In the genomic region with DNA sequence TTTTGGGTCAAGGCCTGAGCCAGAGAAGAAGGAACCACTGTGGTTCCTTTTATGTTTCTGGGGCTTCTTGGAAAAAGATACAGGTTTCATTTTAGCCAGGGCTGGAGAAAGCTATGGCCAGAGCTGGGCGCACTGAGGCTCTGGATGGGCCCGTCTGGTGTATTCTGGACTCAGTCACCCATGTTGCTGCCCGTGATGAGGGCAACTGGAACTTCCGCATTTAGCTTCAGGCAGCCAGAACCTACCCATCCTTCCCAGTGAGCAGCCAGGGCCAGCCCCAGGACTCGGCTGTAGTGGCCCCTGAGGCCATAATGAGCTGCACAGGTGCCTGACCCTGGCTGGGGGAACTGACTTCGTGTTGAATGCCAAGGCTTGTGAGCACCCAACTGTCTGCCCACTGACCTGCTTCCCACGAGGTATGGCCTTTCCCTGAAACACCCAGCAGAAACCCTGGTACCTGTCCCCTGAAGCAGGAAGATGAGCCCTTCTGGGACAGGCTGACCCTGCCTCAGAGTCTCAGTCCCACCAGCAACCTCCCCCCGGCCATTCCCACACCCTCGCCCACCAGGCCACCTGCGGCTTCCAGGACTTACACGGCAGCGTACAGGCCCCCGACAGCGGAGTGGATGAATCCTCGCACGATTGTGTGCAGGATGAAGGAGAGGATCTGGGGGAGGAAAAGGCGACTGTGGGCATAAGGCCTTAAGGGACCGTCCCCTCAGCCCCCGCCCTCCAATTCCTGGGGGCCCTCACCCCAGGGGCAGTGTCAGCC, we compare ENCODE assay signal across 11 cellular contexts. TPM values are rescaled to one million over a fixed set of nuclear protein-coding genes. Genes with fewer than 3 reads are reported as not detected.
A peak's percentile ranks its signal among the peaks of the same experiment; 100 is the strongest.
DNase-seq lines count a peak whose midpoint lies in the region; ATAC-seq, FAIRE-seq and TF ChIP-seq lines count a peak whose summit lies in the region.
"Had no signal": no experiment of that assay in that cellular context is flagged by ENCODE, and none has a peak within 500 bp of the region (broad histone marks: within the 10 kb centered on the region; RNA-seq: fewer than 3 reads in every experiment).

No MANE protein-coding gene starts in this region.

- H3K36me3 Mint-ChIP-seq in activated B cell treated with CpG ODN at 0.5 μM for 24 hours (ENCODE audit: low read depth) = peaks cover 48% of the 10 kb centered on the region
- no peaks in the 10 kb centered on the region for H3K36me3 Mint-ChIP-seq in stimulated activated effector memory CD8-positive, alpha-beta T cell treated with anti-CD3 and anti-CD28 coated beads, Interleukin-12 subunit alpha, Interleukin-12 subunit beta, amount 100 ng/mL, for 72 hours
- H3K36me3 Mint-ChIP-seq: mesothelial cell of epicardium had no signal

- ATAC-seq in activated B cell treated with CpG ODN at 0.5 μM for 24 hours (ENCODE audit: low read depth) (peak; percentile 53), GM19452 (IDR thresholded peaks at IDR 0.05; ENCODE audit: unreplicated experiment) (no peak)
- no peak for ATAC-seq in stimulated activated effector memory CD8-positive, alpha-beta T cell treated with anti-CD3 and anti-CD28 coated beads, Interleukin-12 subunit alpha, Interleukin-12 subunit beta, amount 100 ng/mL, for 72 hours

- peak overlapping the region; percentile 83 for H3K27ac Mint-ChIP-seq in activated B cell treated with CpG ODN at 0.5 μM for 24 hours
- peak overlapping the region; percentile 81 for H3K27ac Mint-ChIP-seq in stimulated activated effector memory CD8-positive, alpha-beta T cell treated with anti-CD3 and anti-CD28 coated beads, Interleukin-12 subunit alpha, Interleukin-12 subunit beta, amount 100 ng/mL, for 72 hours

- H3K27me3 ChIP-seq in SJCRH30 = no peaks in the 10 kb centered on the region

- H3K27ac ChIP-seq in kidney (ENCODE audit: low read depth in 2 of 2, low read length in 2 of 2) (peak overlapping the region; percentile 32 to 87), SJCRH30 (no peak overlapping the region)

- no peaks in the 10 kb centered on the region for H3K9me3 ChIP-seq in kidney (ENCODE audit: control insufficient read depth in 1 of 2, low read length in 2 of 2)
- H3K9me3 ChIP-seq in SJCRH30 (replicated peaks) = no peaks in the 10 kb centered on the region

- peaks cover 25% of the 10 kb centered on the region for H3K4me1 Mint-ChIP-seq in activated B cell treated with CpG ODN at 0.5 μM for 24 hours
- H3K4me1 Mint-ChIP-seq in stimulated activated effector memory CD8-positive, alpha-beta T cell treated with anti-CD3 and anti-CD28 coated beads, Interleukin-12 subunit alpha, Interleukin-12 subunit beta, amount 100 ng/mL, for 72 hours = peaks cover 6% of the 10 kb centered on the region

- no peak for FAIRE-seq in kidney (lab: Jason Lieb, UNC)

- peak overlapping the region; percentile 12 to 24 for H3K9ac ChIP-seq in kidney (ENCODE audit: low read length in 2 of 2)

- H3K4me3 ChIP-seq in kidney (ENCODE audit: low read length in 2 of 2) (no peak overlapping the region), SJCRH30 (no peak overlapping the region)

- intact Hi-C loops in activated B cell treated with CpG ODN at 0.5 μM for 24 hours (cut with micrococcal nuclease) = loop anchor here (1.0 kb wide), 2 partner anchors 14 to 29 kb away; no protein-coding TSS in a partner anchor
- intact Hi-C loops in kidney (cut with DNase I) = loop anchor here (10.0 kb wide), 1 partner anchor 57 kb away; no protein-coding TSS in a partner anchor

- H3K27me3 Mint-ChIP-seq in activated B cell treated with CpG ODN at 0.5 μM for 24 hours = no peaks in the 10 kb centered on the region

- H3K4me3 Mint-ChIP-seq in activated B cell treated with CpG ODN at 0.5 μM for 24 hours = no peak overlapping the region
- no peak overlapping the region for H3K4me3 Mint-ChIP-seq in stimulated activated effector memory CD8-positive, alpha-beta T cell treated with anti-CD3 and anti-CD28 coated beads, Interleukin-12 subunit alpha, Interleukin-12 subunit beta, amount 100 ng/mL, for 72 hours
- H3K4me3 Mint-ChIP-seq: mesothelial cell of epicardium had no signal

- H3K4me1 ChIP-seq in kidney (ENCODE audit: control insufficient read depth in 1 of 2, insufficient read depth in 1 of 2, low read depth in 1 of 2, low read length in 2 of 2) (peaks cover 0 to 27% of the 10 kb centered on the region in 2 donors), SJCRH30 (no peaks in the 10 kb centered on the region)

- H3K9me3 Mint-ChIP-seq in activated B cell treated with CpG ODN at 0.5 μM for 24 hours = no peaks in the 10 kb centered on the region
- no peaks in the 10 kb centered on the region for H3K9me3 Mint-ChIP-seq in stimulated activated effector memory CD8-positive, alpha-beta T cell treated with anti-CD3 and anti-CD28 coated beads, Interleukin-12 subunit alpha, Interleukin-12 subunit beta, amount 100 ng/mL, for 72 hours
- H3K9me3 Mint-ChIP-seq: mesothelial cell of epicardium had no signal

- POLR2A ChIA-PET in activated B cell treated with CpG ODN at 0.5 μM for 24 hours (lab: Charles Lee) = interaction anchor here (0.7 to 12.5 kb wide), 10 partner anchors 13 to 80 kb away, joined by 3 to 418 read pairs (median 6); a partner anchor contains a TSS

- peak; percentile 5 for TF ChIP-seq POLR2A in GM15510 (IDR thresholded peaks at IDR 0.05; ENCODE audit: borderline replicate concordance, extremely low read depth, insufficient read length)

- DNase-seq in activated B cell treated with CpG ODN at 0.5 μM for 24 hours (no peak), kidney (no peak), NCI-H1694 (lab: John Stamatoyannopoulos, UW) (no peak), SJCRH30 (no peak)
- no peak for DNase-seq in stimulated activated effector memory CD8-positive, alpha-beta T cell treated with anti-CD3 and anti-CD28 coated beads, Interleukin-12 subunit alpha, Interleukin-12 subunit beta, amount 100 ng/mL, for 72 hours (ENCODE audit: low spot score in 2 of 2)
- DNase-seq in stimulated activated naive CD4-positive, alpha-beta T cell treated with Interleukin-2 at 50 U/mL for 16 hours (lab: John Stamatoyannopoulos, UW) = no peak
- DNase-seq: effector CD4-positive, alpha-beta T cell; NCI-H526 treated with DMSO at 0.1 percent for 48 hours had no signal

- TF ChIP-seq CTCF in activated B cell treated with CpG ODN at 0.5 μM for 24 hours (IDR thresholded peaks at IDR 0.05) (no peak), kidney (IDR thresholded peaks at IDR 0.05; ENCODE audit: borderline replicate concordance, extremely low read depth, insufficient read depth) (no peak)

- H3K36me3 ChIP-seq in kidney (ENCODE audit: control insufficient read depth in 1 of 2, insufficient read depth in 2 of 2, low read length in 2 of 2) (peaks cover 8 to 15% of the 10 kb centered on the region in 2 donors), SJCRH30 (no peaks in the 10 kb centered on the region)

- CTCF ChIA-PET in activated B cell treated with CpG ODN at 0.5 μM for 24 hours (lab: Charles Lee) = interaction anchor here (0.6 to 2.2 kb wide), 6 partner anchors 30 to 142 kb away, joined by 3 to 19 read pairs (median 6); a partner anchor contains a TSS

RNA-seq across cellular contexts. Expression of a gene that starts 15.3 kb away (rescaled TPM):
- 97.0 and 113 TPM in 2 replicates for total RNA-seq in activated B cell treated with CpG ODN at 0.5 μM for 24 hours
- total RNA-seq in kidney = 88.5 TPM
- 45.2 TPM for polyA plus RNA-seq in kidney (ENCODE audit: insufficient read depth, low read depth, low replicate concordance)
- total RNA-seq in SJCRH30 (2014; rRNA removed; shearing (Covaris generic)) = 17.2 and 21.5 TPM in 2 replicates

RNA-seq across cellular contexts. Expression of a gene that starts 50.8 kb away (rescaled TPM):
- total RNA-seq in activated B cell treated with CpG ODN at 0.5 μM for 24 hours (148 and 167 TPM in 2 replicates), kidney (48.9 TPM)
- polyA plus RNA-seq in kidney (ENCODE audit: insufficient read depth, low read depth, low replicate concordance) = 60.4 TPM
- total RNA-seq in SJCRH30 (2014; rRNA removed; shearing (Covaris generic)) = 0.63 and 0.66 TPM in 2 replicates

Comparison
In these comparisons a context has a peak if more than half of its experiments do, and no peak if none do; other contexts are left out.
1. RNA of a gene that starts 50.8 kb away (total RNA-seq): 148 to 167 TPM in activated B cell treated with CpG ODN at 0.5 μM for 24 hours and 48.9 TPM in kidney (single experiment); 0.63 to 0.66 TPM in SJCRH30; every median in the first group is over 10 times any median in the second.